In genomic region chr11:92751594-92751993, GRCh38 we compare ENCODE assay signal across 19 cellular contexts.
DNase-seq lines count a peak whose midpoint lies in the region; TF ChIP-seq lines count a peak whose summit lies in the region.
"Had no signal": no experiment of that assay in that cellular context is flagged by ENCODE, and none has a peak within 500 bp of the region (broad histone marks: within the 10 kb centered on the region; RNA-seq: fewer than 3 reads in every experiment).

No MANE protein-coding gene starts in this region.

- H3K4me3 ChIP-seq in HFF-Myc (replicated peaks; ENCODE audit: low read depth, low read length), result no peak overlapping the region
- no peak overlapping the region for H3K4me3 ChIP-seq in breast epithelium
- H3K4me3 ChIP-seq in GM23248, result no peak overlapping the region
- H3K4me3 ChIP-seq: BLaER1 treated with 17β-estradiol and CSF1 and Interleukin-3, amounts not matched to agents 10 nM and 100 nM; Peyer's patch had no signal

- H2AFZ ChIP-seq in GM23248, result no peak overlapping the region

- WGBS in GM23248 (ENCODE audit: low coverage in 1 of 2, low lambda C conversion rate in 2 of 2, missing lambda C conversion rate in 2 of 2), 2 experiments, result 3 to 7% methylated on average over 11 of the region's 11 CpGs

- H4K20me1 ChIP-seq in GM23248 (ENCODE audit: insufficient read depth), result no peaks in the 10 kb centered on the region
- H4K20me1 ChIP-seq: BLaER1 treated with 17β-estradiol and CSF1 and Interleukin-3, amounts not matched to agents 10 nM and 100 nM had no signal

- H3K79me2 ChIP-seq in GM23248 (ENCODE audit: insufficient read depth), result no peaks in the 10 kb centered on the region

- no peak overlapping the region for H3K9ac ChIP-seq in GM23248
- H3K9ac ChIP-seq: BLaER1 treated with 17β-estradiol and CSF1 and Interleukin-3, amounts not matched to agents 10 nM and 100 nM; KMS-11 had no signal

- in situ Hi-C loops in GM23248 (cut with MboI), result no loop called here
- in situ Hi-C loops in G401 (cut with HindIII; ENCODE audit: low sequenced_read_pairs), result no loop called here

- H3K27ac ChIP-seq in caudate nucleus (ENCODE audit: low read depth, low read length), result peak overlapping the region; percentile 67
- H3K27ac ChIP-seq in breast epithelium, result no peak overlapping the region
- no peak overlapping the region for H3K27ac ChIP-seq in GM23248
- H3K27ac ChIP-seq: BLaER1 treated with 17β-estradiol and CSF1 and Interleukin-3, amounts not matched to agents 10 nM and 100 nM; KMS-11; Peyer's patch had no signal

- H3K9me3 Mint-ChIP-seq in CD14-positive monocyte, result peaks cover 0 to 6% (median 4%) of the 10 kb centered on the region in 7 donors

- DNase-seq in HFF-Myc (ENCODE audit: extremely low read depth, low read depth) (peak; percentile 5), NCI-H2171 treated with DMSO at 0.1 percent for 48 hours (lab: John Stamatoyannopoulos, UW) (peak; percentile 77), caudate nucleus (lab: John Stamatoyannopoulos, UW) (no peak), CD14-positive monocyte (ENCODE audit: low spot score) (no peak), breast epithelium (ENCODE audit: low spot score in 2 of 2) (no peak), GM23248 (no peak), G401 (ENCODE audit: low spot score) (no peak)
- DNase-seq: ACHN; CD8-positive, alpha-beta T cell; GF-D8; HFFc6; IMR-90; NCI-H1092 treated with DMSO at 0.1 percent for 48 hours; NCI-H1436 treated with DMSO at 0.1 percent for 48 hours; NCI-H2029 treated with DMSO at 0.1 percent for 48 hours; NCI-H774; Peyer's patch had no signal

- intact Hi-C loops in CD14-positive monocyte (cut with micrococcal nuclease), result no loop called here
- intact Hi-C loops in breast epithelium (cut with DNase I; ENCODE audit: low total_unique reads), result loop anchor here (5.0 kb wide), 1 partner anchor 1099 kb away; no protein-coding TSS in a partner anchor

- TF ChIP-seq CTCF in HFF-Myc (IDR thresholded peaks at IDR 0.05; ENCODE audit: low read depth, low read length, missing control alignments) (no peak), CD14-positive monocyte (IDR thresholded peaks at IDR 0.05) (no peak), breast epithelium (IDR thresholded peaks at IDR 0.05) (no peak)

- H3K9me2 ChIP-seq in GM23248 (ENCODE audit: insufficient read depth), result no peaks in the 10 kb centered on the region

- H3K27ac Mint-ChIP-seq in CD14-positive monocyte, result no peak overlapping the region
- H3K27ac Mint-ChIP-seq: CD8-positive, alpha-beta T cell; HFFc6 had no signal

- H3K27me3 ChIP-seq in breast epithelium (no peaks in the 10 kb centered on the region), GM23248 (replicated peaks; ENCODE audit: insufficient read depth) (no peaks in the 10 kb centered on the region)
- H3K27me3 ChIP-seq: BLaER1 treated with 17β-estradiol and CSF1 and Interleukin-3, amounts not matched to agents 10 nM and 100 nM; Peyer's patch had no signal

- no peaks in the 10 kb centered on the region for H3K4me1 ChIP-seq in breast epithelium
- no peaks in the 10 kb centered on the region for H3K4me1 ChIP-seq in GM23248 (ENCODE audit: insufficient read depth)
- H3K4me1 ChIP-seq: BLaER1 treated with 17β-estradiol and CSF1 and Interleukin-3, amounts not matched to agents 10 nM and 100 nM; Peyer's patch had no signal

- no peaks in the 10 kb centered on the region for H3K4me1 Mint-ChIP-seq in CD14-positive monocyte

- no peak overlapping the region for H3K4me3 Mint-ChIP-seq in CD14-positive monocyte
- H3K4me3 Mint-ChIP-seq: CD8-positive, alpha-beta T cell; HFFc6 had no signal

- no peak for TF ChIP-seq POLR2A in breast epithelium (IDR thresholded peaks at IDR 0.05)

- H3K27me3 Mint-ChIP-seq in CD14-positive monocyte (ENCODE audit: low read depth in 3 of 3), result peaks cover 0 to 1% (median 0%) of the 10 kb centered on the region in 3 donors

- no peak overlapping the region for H3K4me2 ChIP-seq in GM23248 (ENCODE audit: unreplicated experiment)
- H3K4me2 ChIP-seq: BLaER1 treated with 17β-estradiol and CSF1 and Interleukin-3, amounts not matched to agents 10 nM and 100 nM; KMS-11 had no signal

- H3K9me3 ChIP-seq in breast epithelium, result peaks cover 0 to 7% of the 10 kb centered on the region in 2 donors
- H3K9me3 ChIP-seq in GM23248 (ENCODE audit: low read depth), result no peaks in the 10 kb centered on the region
- H3K9me3 ChIP-seq: Peyer's patch had no signal

- H3F3A ChIP-seq in GM23248 (ENCODE audit: insufficient read depth), result no peaks in the 10 kb centered on the region

- H3K36me3 ChIP-seq in breast epithelium, result no peaks in the 10 kb centered on the region
- no peaks in the 10 kb centered on the region for H3K36me3 ChIP-seq in GM23248 (ENCODE audit: low read depth)
- H3K36me3 ChIP-seq: BLaER1 treated with 17β-estradiol and CSF1 and Interleukin-3, amounts not matched to agents 10 nM and 100 nM; Peyer's patch had no signal

- H3K36me3 Mint-ChIP-seq in CD14-positive monocyte, result no peaks in the 10 kb centered on the region
- H3K36me3 Mint-ChIP-seq: CD8-positive, alpha-beta T cell had no signal

Comparison
In these comparisons a context has a peak if more than half of its experiments do, and no peak if none do; other contexts are left out.
1. DNase-seq: peak in HFF-Myc (single experiment) and NCI-H2171 treated with DMSO at 0.1 percent for 48 hours (single experiment); none in caudate nucleus (0 of 61), CD14-positive monocyte (single experiment), breast epithelium (0 of 2), GM23248 (single experiment) and G401 (single experiment).